14 cellular contexts compared by ENCODE assay signal in the genomic region with DNA sequence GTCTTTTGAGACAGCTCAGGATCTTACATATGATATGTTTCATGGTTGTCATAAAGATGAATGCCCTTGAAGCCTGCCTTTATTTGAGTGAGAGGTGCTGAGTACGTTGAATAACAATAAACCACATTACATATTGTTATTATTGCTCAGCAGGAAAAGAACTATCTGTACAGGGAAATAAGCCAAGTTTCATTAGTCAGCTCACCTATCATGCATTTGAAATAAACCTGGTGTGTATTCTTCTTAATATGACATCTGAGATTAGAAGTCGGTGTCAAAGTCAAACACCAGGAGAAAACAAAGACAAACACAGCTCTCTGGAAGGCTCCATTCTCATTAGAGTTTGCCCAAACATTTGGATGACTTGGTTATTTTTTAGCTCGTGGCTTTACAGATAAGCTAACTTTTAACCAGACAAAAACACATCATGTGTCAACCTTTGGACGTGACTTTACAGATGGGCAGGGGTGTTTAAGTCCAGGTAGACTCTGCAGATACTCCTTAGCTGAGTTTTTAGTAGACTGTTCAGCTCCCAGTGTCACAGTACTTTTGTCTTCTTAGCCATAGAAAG.
DNase-seq lines count a peak whose midpoint lies in the region; ATAC-seq and TF ChIP-seq lines count a peak whose summit lies in the region.
"Had no signal": no experiment of that assay in that cellular context is flagged by ENCODE, and none has a peak within 500 bp of the region (broad histone marks: within the 10 kb centered on the region; RNA-seq: fewer than 3 reads in every experiment).

No MANE protein-coding gene starts in this region.

- peak overlapping the region; percentile 55 to 76 for H3K27ac Mint-ChIP-seq in natural killer cell
- peak overlapping the region in 1 of 2 donors; percentile 71 for H3K27ac Mint-ChIP-seq in natural killer cell treated with Interleukin-12 subunit alpha and Interleukin-12 subunit beta and Interleukin-15 and Interleukin-18, amount 100 ng/mL, for 72 hours
- H3K27ac Mint-ChIP-seq in central memory CD8-positive, alpha-beta T cell (ENCODE audit: low read depth) = peak overlapping the region; percentile 90
- H3K27ac Mint-ChIP-seq in activated CD4-positive, alpha-beta memory T cell treated with anti-CD3 and anti-CD28 coated beads, Interleukin-2, amount 10 ng/mL, durations not matched to agents 7 days and 5 days = no peak overlapping the region

- peak overlapping the region; percentile 20 to 57 for H3K27ac ChIP-seq in liver (ENCODE audit: low read depth in 1 of 2, low read length in 2 of 2)
- H3K27ac ChIP-seq: right atrium auricular region had no signal

- no peaks in the 10 kb centered on the region for H3K27me3 Mint-ChIP-seq in natural killer cell (ENCODE audit: low read depth in 2 of 2)
- no peaks in the 10 kb centered on the region for H3K27me3 Mint-ChIP-seq in natural killer cell treated with Interleukin-12 subunit alpha and Interleukin-12 subunit beta and Interleukin-15 and Interleukin-18, amount 100 ng/mL, for 72 hours
- no peaks in the 10 kb centered on the region for H3K27me3 Mint-ChIP-seq in central memory CD8-positive, alpha-beta T cell
- peaks cover under 1% of the 10 kb centered on the region for H3K27me3 Mint-ChIP-seq in activated CD4-positive, alpha-beta memory T cell treated with anti-CD3 and anti-CD28 coated beads, Interleukin-2, amount 10 ng/mL, durations not matched to agents 7 days and 5 days

- CTCF ChIA-PET in activated CD4-positive, alpha-beta memory T cell treated with anti-CD3 and anti-CD28 coated beads, Interleukin-2, amount 10 ng/mL, durations not matched to agents 7 days and 5 days (lab: Charles Lee) = interaction anchor here (0.5 to 1.3 kb wide), 2 partner anchors 10 to 1482 kb away, joined by 4 read pairs; no protein-coding TSS in a partner anchor

- no peaks in the 10 kb centered on the region for H3K9me3 Mint-ChIP-seq in natural killer cell
- peaks cover 7% of the 10 kb centered on the region for H3K9me3 Mint-ChIP-seq in natural killer cell treated with Interleukin-12 subunit alpha and Interleukin-12 subunit beta and Interleukin-15 and Interleukin-18, amount 100 ng/mL, for 72 hours
- peaks cover 5% of the 10 kb centered on the region for H3K9me3 Mint-ChIP-seq in central memory CD8-positive, alpha-beta T cell
- H3K9me3 Mint-ChIP-seq in activated CD4-positive, alpha-beta memory T cell treated with anti-CD3 and anti-CD28 coated beads, Interleukin-2, amount 10 ng/mL, durations not matched to agents 7 days and 5 days = no peaks in the 10 kb centered on the region

- no peak overlapping the region for H3K4me3 Mint-ChIP-seq in natural killer cell
- no peak overlapping the region for H3K4me3 Mint-ChIP-seq in natural killer cell treated with Interleukin-12 subunit alpha and Interleukin-12 subunit beta and Interleukin-15 and Interleukin-18, amount 100 ng/mL, for 72 hours
- peak overlapping the region; percentile 13 for H3K4me3 Mint-ChIP-seq in central memory CD8-positive, alpha-beta T cell
- no peak overlapping the region for H3K4me3 Mint-ChIP-seq in activated CD4-positive, alpha-beta memory T cell treated with anti-CD3 and anti-CD28 coated beads, Interleukin-2, amount 10 ng/mL, durations not matched to agents 7 days and 5 days
- H3K4me3 Mint-ChIP-seq: brain, neural crest cell had no signal

- DNase-seq in natural killer cell (no peak), GM10266 (ENCODE audit: extremely low spot score) (no peak), T-helper 2 cell (no peak)
- DNase-seq in natural killer cell treated with Interleukin-12 subunit alpha and Interleukin-12 subunit beta and Interleukin-15 and Interleukin-18, amount 100 ng/mL, for 72 hours (ENCODE audit: low spot score) = no peak
- DNase-seq in central memory CD8-positive, alpha-beta T cell (ENCODE audit: low spot score in 2 of 2) = no peak
- no peak for DNase-seq in activated CD4-positive, alpha-beta memory T cell treated with anti-CD3 and anti-CD28 coated beads, Interleukin-2, amount 10 ng/mL, durations not matched to agents 7 days and 5 days
- DNase-seq: KBM-7, left ventricle myocardium superior had no signal

- POLR2A ChIA-PET in activated CD4-positive, alpha-beta memory T cell treated with anti-CD3 and anti-CD28 coated beads, Interleukin-2, amount 10 ng/mL, durations not matched to agents 7 days and 5 days (lab: Charles Lee) = interaction anchor here (0.8 to 0.9 kb wide), 2 partner anchors 17 to 19 kb away, joined by 3 to 4 read pairs; no protein-coding TSS in a partner anchor

- no peaks in the 10 kb centered on the region for H3K36me3 ChIP-seq in liver (ENCODE audit: control insufficient read depth in 4 of 4, insufficient read depth in 3 of 4, low read depth in 1 of 4, low read length in 3 of 4)
- H3K36me3 ChIP-seq: right atrium auricular region had no signal

- 15% methylated on average over 4 of the region's 4 CpGs for WGBS in liver

- H3K4me1 Mint-ChIP-seq in natural killer cell = peaks cover 55 to 59% of the 10 kb centered on the region in 2 donors
- H3K4me1 Mint-ChIP-seq in natural killer cell treated with Interleukin-12 subunit alpha and Interleukin-12 subunit beta and Interleukin-15 and Interleukin-18, amount 100 ng/mL, for 72 hours (ENCODE audit: low read depth in 2 of 2) = peaks cover 36 to 41% of the 10 kb centered on the region in 2 donors
- peaks cover 50% of the 10 kb centered on the region for H3K4me1 Mint-ChIP-seq in central memory CD8-positive, alpha-beta T cell
- peaks cover 20% of the 10 kb centered on the region for H3K4me1 Mint-ChIP-seq in activated CD4-positive, alpha-beta memory T cell treated with anti-CD3 and anti-CD28 coated beads, Interleukin-2, amount 10 ng/mL, durations not matched to agents 7 days and 5 days

- no peak overlapping the region for H3K9ac ChIP-seq in liver (ENCODE audit: low read depth in 1 of 2, low read length in 2 of 2)

- H3K4me3 ChIP-seq in liver (ENCODE audit: low read depth in 1 of 3, low read length in 3 of 3) = no peak overlapping the region
- H3K4me3 ChIP-seq: right atrium auricular region had no signal

- H3K36me3 Mint-ChIP-seq in natural killer cell = no peaks in the 10 kb centered on the region
- peaks cover 14% of the 10 kb centered on the region for H3K36me3 Mint-ChIP-seq in natural killer cell treated with Interleukin-12 subunit alpha and Interleukin-12 subunit beta and Interleukin-15 and Interleukin-18, amount 100 ng/mL, for 72 hours
- no peaks in the 10 kb centered on the region for H3K36me3 Mint-ChIP-seq in central memory CD8-positive, alpha-beta T cell (ENCODE audit: insufficient read depth)
- peaks cover 4% of the 10 kb centered on the region for H3K36me3 Mint-ChIP-seq in activated CD4-positive, alpha-beta memory T cell treated with anti-CD3 and anti-CD28 coated beads, Interleukin-2, amount 10 ng/mL, durations not matched to agents 7 days and 5 days (ENCODE audit: low read depth)
- H3K36me3 Mint-ChIP-seq: brain had no signal

- no peak for TF ChIP-seq CTCF in natural killer cell (IDR thresholded peaks at IDR 0.05)
- TF ChIP-seq CTCF in liver (IDR thresholded peaks at IDR 0.05; ENCODE audit: low read depth, low read length, missing input control) = no peak
- no peak for TF ChIP-seq CTCF in GM10266 (IDR thresholded peaks at IDR 0.05; ENCODE audit: control insufficient read depth, insufficient read depth, low read depth, missing control alignments)

- H3K27me3 ChIP-seq in liver (ENCODE audit: control insufficient read depth in 4 of 4, insufficient read depth in 4 of 4, low read length in 3 of 4) = no peaks in the 10 kb centered on the region
- H3K27me3 ChIP-seq: right atrium auricular region had no signal

- no peaks in the 10 kb centered on the region for H3K9me3 ChIP-seq in liver (ENCODE audit: control insufficient read depth in 4 of 4, low read length in 3 of 4)
- H3K9me3 ChIP-seq: right atrium auricular region had no signal

- TF ChIP-seq RAD21 in liver (IDR thresholded peaks at IDR 0.05) = peak; percentile 66 to 71

- H3K4me1 ChIP-seq in liver (ENCODE audit: control insufficient read depth in 4 of 4, insufficient read depth in 4 of 4, low read length in 3 of 4) = peaks cover 8 to 27% (median 17%) of the 10 kb centered on the region in 4 donors
- H3K4me1 ChIP-seq: right atrium auricular region had no signal

- intact Hi-C loops in natural killer cell (cut with micrococcal nuclease) = no loop called here

- ATAC-seq in natural killer cell (no peak), HG03135 (IDR thresholded peaks at IDR 0.05; ENCODE audit: unreplicated experiment) (no peak)
- no peak for ATAC-seq in natural killer cell treated with Interleukin-12 subunit alpha and Interleukin-12 subunit beta and Interleukin-15 and Interleukin-18, amount 100 ng/mL, for 72 hours
- peak; percentile 71 for ATAC-seq in central memory CD8-positive, alpha-beta T cell (replicated peaks; ENCODE audit: extremely low read depth, poor library complexity, severe bottlenecking)
- ATAC-seq: left ventricle myocardium superior, Right ventricle myocardium inferior had no signal

TF ChIP-seq in liver, 16 proteins besides CTCF, POLR2A, EP300 and RAD21 (continues in another document):
- TF ChIP-seq FOXA2 (IDR thresholded peaks at IDR 0.05) (peak; percentile 51), HNF4A (conservative IDR thresholded peaks at IDR 0.05) (peak; percentile 94 to 98), SP1 (IDR thresholded peaks at IDR 0.05) (peak; percentile 86), YY1 (IDR thresholded peaks at IDR 0.05) (peak; percentile 85), HNF4G (IDR thresholded peaks at IDR 0.05) (peak; percentile 83), EGR1 (IDR thresholded peaks at IDR 0.05; ENCODE audit: low read depth in 2 of 2) (no peak), NR2F2 (IDR thresholded peaks at IDR 0.05) (no peak), JUND (IDR thresholded peaks at IDR 0.05) (peak; percentile 34 to 78), TAF1 (conservative IDR thresholded peaks at IDR 0.05) (no peak)
- TF ChIP-seq, protein P1, sequence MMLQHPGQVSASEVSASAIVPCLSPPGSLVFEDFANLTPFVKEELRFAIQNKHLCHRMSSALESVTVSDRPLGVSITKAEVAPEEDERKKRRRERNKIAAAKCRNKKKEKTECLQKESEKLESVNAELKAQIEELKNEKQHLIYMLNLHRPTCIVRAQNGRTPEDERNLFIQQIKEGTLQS (IDR thresholded peaks at IDR 0.05) = no peak
- TF ChIP-seq, protein P2, sequence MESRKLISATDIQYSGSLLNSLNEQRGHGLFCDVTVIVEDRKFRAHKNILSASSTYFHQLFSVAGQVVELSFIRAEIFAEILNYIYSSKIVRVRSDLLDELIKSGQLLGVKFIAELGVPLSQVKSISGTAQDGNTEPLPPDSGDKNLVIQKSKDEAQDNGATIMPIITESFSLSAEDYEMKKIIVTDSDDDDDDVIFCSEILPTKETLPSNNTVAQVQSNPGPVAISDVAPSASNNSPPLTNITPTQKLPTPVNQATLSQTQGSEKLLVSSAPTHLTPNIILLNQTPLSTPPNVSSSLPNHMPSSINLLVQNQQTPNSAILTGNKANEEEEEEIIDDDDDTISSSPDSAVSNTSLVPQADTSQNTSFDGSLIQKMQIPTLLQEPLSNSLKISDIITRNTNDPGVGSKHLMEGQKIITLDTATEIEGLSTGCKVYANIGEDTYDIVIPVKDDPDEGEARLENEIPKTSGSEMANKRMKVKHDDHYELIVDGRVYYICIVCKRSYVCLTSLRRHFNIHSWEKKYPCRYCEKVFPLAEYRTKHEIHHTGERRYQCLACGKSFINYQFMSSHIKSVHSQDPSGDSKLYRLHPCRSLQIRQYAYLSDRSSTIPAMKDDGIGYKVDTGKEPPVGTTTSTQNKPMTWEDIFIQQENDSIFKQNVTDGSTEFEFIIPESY (IDR thresholded peaks at IDR 0.05) = peak; percentile 86
